ENCODE assay signal across 27 cellular contexts in genomic region chr13:26117620-26118019, GRCh38.
DNase-seq lines count a peak whose midpoint lies in the region; ATAC-seq, FAIRE-seq and TF ChIP-seq lines count a peak whose summit lies in the region.
"Had no signal": no experiment of that assay in that cellular context is flagged by ENCODE, and none has a peak within 500 bp of the region (broad histone marks: within the 10 kb centered on the region; RNA-seq: fewer than 3 reads in every experiment).

No MANE protein-coding gene starts in this region.

- no peaks in the 10 kb centered on the region for H3K4me1 ChIP-seq in A549
- H3K4me1 ChIP-seq: BE2C, BLaER1 had no signal

- TF ChIP-seq POLR2A in A549 (IDR thresholded peaks at IDR 0.05; ENCODE audit: low read length), result no peak

- no peak for TF ChIP-seq EP300 in A549 (IDR thresholded peaks at IDR 0.05)

- no peaks in the 10 kb centered on the region for H3K4me1 Mint-ChIP-seq in activated naive CD4-positive, alpha-beta T cell treated with anti-CD3 and anti-CD28 coated beads for 36 hours (ENCODE audit: low read depth)
- H3K4me1 Mint-ChIP-seq in stimulated activated effector memory CD8-positive, alpha-beta T cell treated with anti-CD3 and anti-CD28 coated beads, Interleukin-12 subunit alpha, Interleukin-12 subunit beta, amount 100 ng/mL, for 72 hours, result no peaks in the 10 kb centered on the region
- H3K4me1 Mint-ChIP-seq: CD14-positive monocyte; CD4-positive, alpha-beta memory T cell; CD4-positive, CD25-positive, alpha-beta regulatory T cell; CD8-positive, alpha-beta memory T cell had no signal

- CTCF ChIA-PET in activated naive CD4-positive, alpha-beta T cell treated with anti-CD3 and anti-CD28 coated beads for 36 hours (lab: Charles Lee), result no interaction called here
- CTCF ChIA-PET in A549 (lab: Yijun Ruan, JAX), result no interaction called here

- H3K4me3 Mint-ChIP-seq in activated naive CD4-positive, alpha-beta T cell treated with anti-CD3 and anti-CD28 coated beads for 36 hours, result no peak overlapping the region
- no peak overlapping the region for H3K4me3 Mint-ChIP-seq in stimulated activated effector memory CD8-positive, alpha-beta T cell treated with anti-CD3 and anti-CD28 coated beads, Interleukin-12 subunit alpha, Interleukin-12 subunit beta, amount 100 ng/mL, for 72 hours
- H3K4me3 Mint-ChIP-seq: CD14-positive monocyte; CD4-positive, alpha-beta memory T cell; CD4-positive, CD25-positive, alpha-beta regulatory T cell; CD8-positive, alpha-beta memory T cell had no signal

- intact Hi-C loops in activated naive CD4-positive, alpha-beta T cell treated with anti-CD3 and anti-CD28 coated beads for 36 hours (cut with micrococcal nuclease), result no loop called here

- TF ChIP-seq RAD21 in A549 (conservative IDR thresholded peaks at IDR 0.05 in 1 of 2, IDR thresholded peaks at IDR 0.05 in 1 of 2), result no peak

- H3K27me3 ChIP-seq in bronchial epithelial cell (ENCODE audit: control insufficient read depth, insufficient read depth, low read length), result no peaks in the 10 kb centered on the region
- H3K27me3 ChIP-seq in H7 (ENCODE audit: control insufficient read depth, insufficient read depth, low read length), result no peaks in the 10 kb centered on the region
- H3K27me3 ChIP-seq: BE2C, BLaER1 had no signal

- no peak overlapping the region for H3K27ac ChIP-seq in A549
- H3K27ac ChIP-seq: 22Rv1, BLaER1 had no signal

- no peak for DNase-seq in activated naive CD4-positive, alpha-beta T cell treated with anti-CD3 and anti-CD28 coated beads for 36 hours
- no peak for DNase-seq in activated naive CD4-positive, alpha-beta T cell treated with Interleukin-2 at 50 U/mL for 16 hours
- no peak for DNase-seq in A549 (ENCODE audit: low read depth in 1 of 2, low spot score in 1 of 2)
- no peak for DNase-seq in bronchial epithelial cell (ENCODE audit: low read depth)
- no peak for DNase-seq in stimulated activated effector memory CD8-positive, alpha-beta T cell treated with anti-CD3 and anti-CD28 coated beads, Interleukin-12 subunit alpha, Interleukin-12 subunit beta, amount 100 ng/mL, for 72 hours (ENCODE audit: low spot score in 2 of 2)
- DNase-seq in H7, result no peak
- DNase-seq: ACHN; BE2C; C1 segment of cervical spinal cord; CD4-positive, alpha-beta memory T cell; CD4-positive, CD25-positive, alpha-beta regulatory T cell; CD8-positive, alpha-beta memory T cell; COR-L47; DMS 273 treated with DMSO at 0.1 percent for 48 hours; DMS153; DMS53; DMS79; DND-41; EL; GDM1 had no signal

- H3K9me3 ChIP-seq in A549, result no peaks in the 10 kb centered on the region
- H3K9me3 ChIP-seq: BE2C, BLaER1 had no signal

- H3K4me2 ChIP-seq in A549, result no peak overlapping the region
- H3K4me2 ChIP-seq: BLaER1 had no signal

- FAIRE-seq in A549 (lab: Jason Lieb, UNC) (no peak), bronchial epithelial cell (lab: Jason Lieb, UNC) (peak; percentile 50)
- FAIRE-seq: GM12878, GM12892, GM18507 had no signal

- TF ChIP-seq CTCF in A549 (IDR thresholded peaks at IDR 0.05) (no peak), bronchial epithelial cell (IDR thresholded peaks at IDR 0.05; ENCODE audit: insufficient read depth, low read length, severe bottlenecking) (no peak)

- peak overlapping the region; percentile 9 for H3K27ac Mint-ChIP-seq in activated naive CD4-positive, alpha-beta T cell treated with anti-CD3 and anti-CD28 coated beads for 36 hours
- H3K27ac Mint-ChIP-seq in stimulated activated effector memory CD8-positive, alpha-beta T cell treated with anti-CD3 and anti-CD28 coated beads, Interleukin-12 subunit alpha, Interleukin-12 subunit beta, amount 100 ng/mL, for 72 hours, result no peak overlapping the region
- H3K27ac Mint-ChIP-seq: CD4-positive, alpha-beta memory T cell; CD4-positive, CD25-positive, alpha-beta regulatory T cell; CD8-positive, alpha-beta memory T cell had no signal

- 26% methylated on average over 6 of the region's 6 CpGs for WGBS in A549 (ENCODE audit: missing lambda C conversion rate)

- H3K27me3 Mint-ChIP-seq in activated naive CD4-positive, alpha-beta T cell treated with anti-CD3 and anti-CD28 coated beads for 36 hours (ENCODE audit: low read depth), result peaks cover 18% of the 10 kb centered on the region

- H3K36me3 ChIP-seq in bronchial epithelial cell (ENCODE audit: control insufficient read depth, insufficient read depth, low read length) (no peaks in the 10 kb centered on the region), H7 (replicated peaks; ENCODE audit: control insufficient read depth, insufficient read depth, low read length) (no peaks in the 10 kb centered on the region)
- H3K36me3 ChIP-seq: BE2C, BLaER1 had no signal

- H3K36me3 Mint-ChIP-seq in activated naive CD4-positive, alpha-beta T cell treated with anti-CD3 and anti-CD28 coated beads for 36 hours (ENCODE audit: low read depth), result no peaks in the 10 kb centered on the region
- H3K36me3 Mint-ChIP-seq in stimulated activated effector memory CD8-positive, alpha-beta T cell treated with anti-CD3 and anti-CD28 coated beads, Interleukin-12 subunit alpha, Interleukin-12 subunit beta, amount 100 ng/mL, for 72 hours, result no peaks in the 10 kb centered on the region
- H3K36me3 Mint-ChIP-seq: CD14-positive monocyte; CD4-positive, alpha-beta memory T cell; CD4-positive, CD25-positive, alpha-beta regulatory T cell; CD8-positive, alpha-beta memory T cell had no signal

- no peak overlapping the region for H3K4me3 ChIP-seq in A549
- no peak overlapping the region for H3K4me3 ChIP-seq in bronchial epithelial cell (ENCODE audit: low read depth, low read length)
- H3K4me3 ChIP-seq in H7 (ENCODE audit: insufficient read depth, low read depth, low read length), result no peak overlapping the region
- H3K4me3 ChIP-seq: BLaER1, GM12878 had no signal

- H3K9me3 Mint-ChIP-seq in activated naive CD4-positive, alpha-beta T cell treated with anti-CD3 and anti-CD28 coated beads for 36 hours, result no peaks in the 10 kb centered on the region
- no peaks in the 10 kb centered on the region for H3K9me3 Mint-ChIP-seq in stimulated activated effector memory CD8-positive, alpha-beta T cell treated with anti-CD3 and anti-CD28 coated beads, Interleukin-12 subunit alpha, Interleukin-12 subunit beta, amount 100 ng/mL, for 72 hours
- H3K9me3 Mint-ChIP-seq: CD4-positive, alpha-beta memory T cell had no signal

- POLR2A ChIA-PET in A549 (lab: Yijun Ruan, JAX), result no interaction called here

- ATAC-seq in A549 (no peak), GM21447 (IDR thresholded peaks at IDR 0.05; ENCODE audit: unreplicated experiment) (no peak)
- peak; percentile 28 for ATAC-seq in stimulated activated effector memory CD8-positive, alpha-beta T cell treated with anti-CD3 and anti-CD28 coated beads, Interleukin-12 subunit alpha, Interleukin-12 subunit beta, amount 100 ng/mL, for 72 hours
- ATAC-seq: GM12878 had no signal

TF ChIP-seq in A549, 52 proteins besides CTCF, POLR2A, EP300 and RAD21:
- TF ChIP-seq HES2 (IDR thresholded peaks at IDR 0.05) (no peak), MAZ (IDR thresholded peaks at IDR 0.05; ENCODE audit: borderline replicate concordance, low read depth, low read length) (no peak), MAFK (IDR thresholded peaks at IDR 0.05; ENCODE audit: partially characterized antibody) (peak; percentile 34), BCL3 (IDR thresholded peaks at IDR 0.05) (no peak), EHF (CRISPR knock-in tag; IDR thresholded peaks at IDR 0.05) (no peak)
TF ChIP-seq in A549: peak in this region for 1.
